In genomic region chr7:46678421-46678820, GRCh38 we compare ENCODE assay signal across 5 cellular contexts.
"Had no signal": no experiment of that assay in that cellular context is flagged by ENCODE, and none has a peak within 500 bp of the region (broad histone marks: within the 10 kb centered on the region; RNA-seq: fewer than 3 reads in every experiment).

No MANE protein-coding gene starts in this region.

- ATAC-seq: HepG2, K562 had no signal

- H3K4me3 ChIP-seq: K562 had no signal

- H3K27ac ChIP-seq: HL-60 had no signal

- DNase-seq: IMR-90, KBM-7 had no signal
